16 cellular contexts compared by ENCODE assay signal in the genomic region with DNA sequence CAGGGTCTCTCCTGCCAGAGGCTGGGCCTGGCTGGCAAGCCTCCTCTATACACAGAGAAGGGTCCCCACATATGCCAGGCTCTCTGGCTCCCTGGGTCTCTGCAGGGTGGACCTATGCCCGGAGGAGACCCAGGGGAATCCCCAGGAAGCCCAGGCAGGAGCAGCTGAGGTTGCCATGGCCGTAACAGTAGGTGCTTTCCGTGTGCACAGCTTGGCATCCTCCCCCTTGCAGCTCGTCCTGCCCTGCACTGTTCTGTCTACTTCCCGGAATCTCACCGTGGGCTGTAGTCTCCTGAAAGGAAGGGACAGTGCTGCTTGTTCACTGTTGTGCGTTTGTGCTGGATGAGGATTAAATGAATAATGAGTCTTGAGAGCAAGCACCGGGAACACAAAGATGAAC. TPM values are rescaled to one million over a fixed set of nuclear protein-coding genes. Genes with fewer than 3 reads are reported as not detected.
DNase-seq lines count a peak whose midpoint lies in the region; ATAC-seq, FAIRE-seq and TF ChIP-seq lines count a peak whose summit lies in the region.
"Had no signal": no experiment of that assay in that cellular context is flagged by ENCODE, and none has a peak within 500 bp of the region (broad histone marks: within the 10 kb centered on the region; RNA-seq: fewer than 3 reads in every experiment).

No MANE protein-coding gene starts in this region.

- H3K4me3 ChIP-seq in keratinocyte (ENCODE audit: control insufficient read depth in 2 of 3, extremely low read depth in 1 of 3, insufficient read depth in 2 of 3, low read depth in 1 of 3, low read length in 3 of 3), result no peak overlapping the region
- H3K4me3 ChIP-seq in gastrocnemius medialis, result no peak overlapping the region
- no peak overlapping the region for H3K4me3 ChIP-seq in Caco-2 (ENCODE audit: low read depth, low read length)
- H3K4me3 ChIP-seq: coronary artery, pancreas, tibial artery had no signal

- dilution Hi-C loops in keratinocyte (cut with MboI; ENCODE audit: extremely low pct_ligation_motif_present, low sequenced_read_pairs), result no loop called here

- no peaks in the 10 kb centered on the region for H4K20me1 ChIP-seq in keratinocyte (ENCODE audit: control insufficient read depth, extremely low read depth, insufficient read depth, low read length)

- DNase-seq in G401 (ENCODE audit: low spot score) (peak; percentile 73), RWPE1 (ENCODE audit: low spot score) (no peak), keratinocyte (ENCODE audit: low read depth, low spot score) (no peak), gastrocnemius medialis (no peak), NAMALWA (ENCODE audit: low spot score) (no peak), NCI-H187 (lab: John Stamatoyannopoulos, UW) (no peak), Caco-2 (no peak)
- DNase-seq: activated CD4-positive, CD25-positive, alpha-beta regulatory T cell; activated T-cell treated with anti-CD3 and anti-CD28 coated beads, Interleukin-2, amount 50 U/mL, for 1 hour; amniotic stem cell; hippocampal formation; NCI-H2227 treated with DMSO at 0.1 percent for 48 hours; pancreas; SW 1271; tibial artery had no signal

- H3K27me3 Mint-ChIP-seq in Caco-2 (ENCODE audit: insufficient read depth, unreplicated experiment), result no peaks in the 10 kb centered on the region

- H3K27me3 ChIP-seq in keratinocyte (ENCODE audit: control insufficient read depth, extremely low read depth, insufficient read depth, low read length) (peaks cover 6% of the 10 kb centered on the region), gastrocnemius medialis (no peaks in the 10 kb centered on the region), Caco-2 (replicated peaks; ENCODE audit: control insufficient read depth, insufficient read depth, low read length) (no peaks in the 10 kb centered on the region)
- H3K27me3 ChIP-seq: pancreas had no signal

- H3K9me3 ChIP-seq in keratinocyte (ENCODE audit: control insufficient read depth, low read depth, low read length) (no peaks in the 10 kb centered on the region), gastrocnemius medialis (no peaks in the 10 kb centered on the region), Caco-2 (no peaks in the 10 kb centered on the region)
- H3K9me3 ChIP-seq: pancreas, tibial artery had no signal

- H3K4me1 Mint-ChIP-seq in Caco-2 (ENCODE audit: low read depth, unreplicated experiment), result peaks cover 10% of the 10 kb centered on the region

- ATAC-seq in gastrocnemius medialis, result peak in 1 of 2 donors; percentile 22

- no peak for FAIRE-seq in keratinocyte (lab: Jason Lieb, UNC)
- FAIRE-seq: pancreas had no signal

- H3K9ac ChIP-seq in keratinocyte (ENCODE audit: control insufficient read depth, extremely low read depth, insufficient read depth, low read length), result no peak overlapping the region

- peak overlapping the region; percentile 23 for H3K4me2 ChIP-seq in keratinocyte (ENCODE audit: control insufficient read depth, extremely low read depth, insufficient read depth, low read depth, low read length)

- CTCF ChIA-PET in RWPE1 (lab: Yijun Ruan, JAX) (no interaction called here), Caco-2 (lab: Charles Lee) (no interaction called here)

- in situ Hi-C loops in G401 (cut with HindIII; ENCODE audit: low sequenced_read_pairs) (no loop called here), gastrocnemius medialis (cut with MboI; ENCODE audit: low sequenced_read_pairs in 4 of 4) (no loop called here)

- TF ChIP-seq POLR2A in gastrocnemius medialis (IDR thresholded peaks at IDR 0.05), result no peak

- H3K36me3 Mint-ChIP-seq in Caco-2 (ENCODE audit: insufficient read depth, unreplicated experiment), result no peaks in the 10 kb centered on the region

- H2AFZ ChIP-seq in keratinocyte (ENCODE audit: control insufficient read depth, low read length), result no peak overlapping the region

- intact Hi-C loops in gastrocnemius medialis (cut with DNase I; ENCODE audit: low total_unique reads), result no loop called here
- intact Hi-C loops in Caco-2 (cut with micrococcal nuclease; ENCODE audit: unreplicated experiment), result no loop called here

- H3K4me3 Mint-ChIP-seq in Caco-2 (ENCODE audit: unreplicated experiment), result no peak overlapping the region

- no peaks in the 10 kb centered on the region for H3K9me3 Mint-ChIP-seq in Caco-2 (ENCODE audit: unreplicated experiment)

- no peaks in the 10 kb centered on the region for H3K79me2 ChIP-seq in keratinocyte (ENCODE audit: control insufficient read depth, insufficient read depth, low read length)

- H3K27ac ChIP-seq in RWPE1 (peak overlapping the region; percentile 48), keratinocyte (ENCODE audit: control insufficient read depth, insufficient read depth, low read length) (no peak overlapping the region), gastrocnemius medialis (peak overlapping the region; percentile 44 to 80 (median 78))
- H3K27ac ChIP-seq: coronary artery, pancreas, tibial artery had no signal

- no TSS peak for BruUV-seq in Caco-2 (replicated peaks; lab: Mats Ljungman, UMichigan)

- POLR2A ChIA-PET in RWPE1 (lab: Yijun Ruan, JAX; ENCODE audit: low non-redundant PET), result no interaction called here
- POLR2A ChIA-PET in Caco-2 (lab: Charles Lee), result no interaction called here

- H3K36me3 ChIP-seq in keratinocyte (ENCODE audit: control insufficient read depth in 2 of 2, extremely low read depth in 1 of 2, insufficient read depth in 2 of 2, low read length in 2 of 2) (no peaks in the 10 kb centered on the region), gastrocnemius medialis (no peaks in the 10 kb centered on the region), Caco-2 (ENCODE audit: control insufficient read depth, insufficient read depth, low read length) (no peaks in the 10 kb centered on the region)
- H3K36me3 ChIP-seq: pancreas, tibial artery had no signal

- H3K4me1 ChIP-seq in keratinocyte (ENCODE audit: control insufficient read depth, extremely low read depth, insufficient read depth, low read length) (peaks cover 24% of the 10 kb centered on the region), gastrocnemius medialis (peaks cover 71% of the 10 kb centered on the region in 2 donors), Caco-2 (peaks cover 15% of the 10 kb centered on the region)

- TF ChIP-seq CTCF in RWPE1 (conservative IDR thresholded peaks at IDR 0.05; ENCODE audit: low read depth) (no peak), keratinocyte (optimal IDR thresholded peaks at IDR 0.05 in 1 of 3, IDR thresholded peaks at IDR 0.05 in 1 of 3, conservative IDR thresholded peaks at IDR 0.05 in 1 of 3; ENCODE audit: extremely low read depth in 1 of 3, insufficient read depth in 2 of 3, low read length in 3 of 3) (no peak), gastrocnemius medialis (IDR thresholded peaks at IDR 0.05 in 4 of 5, conservative IDR thresholded peaks at IDR 0.05 in 1 of 5) (no peak), Caco-2 (IDR thresholded peaks at IDR 0.05; ENCODE audit: insufficient read depth in 1 of 2, low read depth in 1 of 2, low read length in 1 of 2, severe bottlenecking in 1 of 2, unreplicated experiment in 1 of 2) (no peak)

- no peak overlapping the region for H3K27ac Mint-ChIP-seq in Caco-2 (ENCODE audit: unreplicated experiment)

- H3K9me1 ChIP-seq in keratinocyte (ENCODE audit: control insufficient read depth, extremely low read depth, insufficient read depth, low read length), result no peaks in the 10 kb centered on the region

RNA-seq across cellular contexts. Expression of a gene that starts 47.8 kb away (rescaled TPM):
- total RNA-seq in G401 (2014; rRNA removed; shearing (Covaris generic)), result 24.4 and 26.9 TPM in 2 replicates
- polyA plus RNA-seq in keratinocyte, result 0.83 to 1.7 TPM (median 1.4 TPM) in 3 replicates
- polyA plus RNA-seq in keratinocyte (2011; ENCODE audit: low read depth), result 5.5 TPM
- 1.2 and 1.6 TPM in 2 replicates for polyA plus RNA-seq in keratinocyte (2011; cell fraction: cytosol; rRNA removed)
- polyA plus RNA-seq in keratinocyte (2011; cell fraction: nucleus; rRNA removed), result 3.3 and 4.8 TPM in 2 replicates
- 0.85 and 6.7 TPM in 2 replicates for polyA plus RNA-seq in keratinocyte (2012; ENCODE audit: low replicate concordance)
- 0.56 to 1.6 TPM (median 1.3 TPM) in 3 replicates for polyA minus RNA-seq in keratinocyte
- polyA minus RNA-seq in keratinocyte (2011; cell fraction: cytosol; rRNA and poly(A)+ RNA removed), result not detected
- 3.4 and 4.4 TPM in 2 replicates for polyA minus RNA-seq in keratinocyte (2011; cell fraction: nucleus; rRNA and poly(A)+ RNA removed)
- total RNA-seq in gastrocnemius medialis, result 10 to 100 TPM; 28.5 to 70.8 (median 52.7) TPM
- total RNA-seq in Caco-2 (2022), result 1.4 and 2.2 TPM in 2 replicates
